ENCODE assay signal across 39 cellular contexts in the genomic region with DNA sequence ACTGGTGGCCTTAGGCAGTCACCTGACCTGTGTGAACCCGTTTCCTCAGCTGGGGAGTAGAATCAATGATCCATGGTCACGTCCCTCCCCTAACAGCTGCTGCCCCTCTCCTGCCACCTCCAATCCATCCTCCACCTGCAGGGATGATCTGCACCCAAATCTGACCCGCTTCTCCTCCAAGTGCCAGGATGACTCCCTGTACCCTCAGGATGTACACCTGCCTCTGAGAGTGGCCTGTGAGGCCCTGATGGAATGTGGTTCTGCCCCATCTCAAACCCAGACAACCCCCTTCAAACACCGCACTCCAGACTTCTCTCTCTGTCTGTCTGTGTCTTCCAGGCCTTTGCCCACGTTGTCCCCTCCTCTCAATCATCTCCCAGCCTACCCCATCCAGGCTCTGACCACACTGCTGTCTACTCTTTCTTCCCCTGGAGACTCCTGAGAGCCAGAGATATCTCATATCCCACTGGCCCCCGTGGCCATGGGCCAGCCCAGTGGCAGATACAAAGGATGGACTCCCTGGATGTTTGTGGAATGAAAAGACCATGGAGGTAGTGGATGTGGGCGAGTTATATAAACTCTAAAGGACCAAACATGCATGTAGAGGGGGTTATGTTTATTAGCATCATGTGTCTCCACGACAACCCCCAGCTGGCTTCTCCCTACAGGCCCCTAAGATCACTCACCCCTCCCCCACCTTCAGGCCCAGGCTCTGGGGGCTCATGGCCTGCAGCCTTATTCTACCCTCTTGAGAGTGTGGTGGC.
A peak's percentile ranks its signal among the peaks of the same experiment; 100 is the strongest.
DNase-seq lines count a peak whose midpoint lies in the region; ATAC-seq, FAIRE-seq and TF ChIP-seq lines count a peak whose summit lies in the region.
"Had no signal": no experiment of that assay in that cellular context is flagged by ENCODE, and none has a peak within 500 bp of the region (broad histone marks: within the 10 kb centered on the region; RNA-seq: fewer than 3 reads in every experiment).

No MANE protein-coding gene starts in this region.

- peak overlapping the region; percentile 91; the same call in 2 of the 3 replicates for H2BK15ac ChIP-seq in IMR-90 (ENCODE audit: low read depth, low read length)

- 0 out of 2 replicates have a peak, but pooled peaks cover 1% of the 10 kb centered on the region for H3K36me3 ChIP-seq in IMR-90 (ENCODE audit: control insufficient read depth, insufficient read depth, low read length)
- peaks cover 0 to 8% of the 10 kb centered on the region in 2 donors for H3K36me3 ChIP-seq in kidney (ENCODE audit: control insufficient read depth in 1 of 2, insufficient read depth in 2 of 2, low read length in 2 of 2)
- peaks cover 19% of the 10 kb centered on the region for H3K36me3 ChIP-seq in osteoblast (ENCODE audit: insufficient read depth, low read length)
- H3K36me3 ChIP-seq: HAP-1, ovary, thyroid gland, vagina had no signal

- peak; percentile 16 for ATAC-seq in IMR-90 (ENCODE audit: low read depth)
- ATAC-seq: activated T-helper 17 cell treated with anti-CD3 and anti-CD28 coated beads, Interleukin-2, amount 50 U/mL, for 72 hours; left ventricle myocardium superior; naive thymus-derived CD4-positive, alpha-beta T cell; Right ventricle myocardium inferior; SK-N-SH treated with all-trans-retinoic acid at 6 μM for 48 hours; T-helper 17 cell had no signal

- H4K8ac ChIP-seq in IMR-90 (ENCODE audit: low read depth in 2 of 2, low read length in 2 of 2): peak overlapping the region; percentile 23 to 88

- DNase-seq in AG04450 (ENCODE audit: low read depth, low spot score) (no peak), IMR-90 (peak; percentile 62), kidney (peak; percentile 29), osteoblast (ENCODE audit: insufficient read length, low spot score, missing footprints) (peak; percentile 62), Ammon's horn (ENCODE audit: low spot score) (no peak), KG1 (lab: John Stamatoyannopoulos, UW) (no peak), HuH-7 (ENCODE audit: low spot score) (no peak)
- no peak for DNase-seq in activated T-cell treated with anti-CD3 and anti-CD28 coated beads, Interleukin-2, amount 50 U/mL, for 24 hours
- DNase-seq: ACHN; activated CD4-positive, alpha-beta memory T cell treated with anti-CD3 and anti-CD28 coated beads, Interleukin-2, amount 10 ng/mL, durations not matched to agents 7 days and 5 days; activated CD4-positive, alpha-beta T cell treated with anti-CD3 and anti-CD28 coated beads for 1 hour; activated CD8-positive, alpha-beta memory T cell treated with anti-CD3 and anti-CD28 coated beads, Interleukin-2, amount 50 U/mL, for 4 hours; activated naive CD8-positive, alpha-beta T cell treated with anti-CD3 and anti-CD28 coated beads for 36 hours; DMS53; effector memory CD4-positive, alpha-beta T cell; glutamatergic neuron; left ventricle myocardium superior; midbrain; MM.1S; naive thymus-derived CD4-positive, alpha-beta T cell; NCI-H1417; NCI-H2081; NCI-H526; NK-92 treated with Interleukin-12 subunit alpha and Interleukin-12 subunit beta, amount 100 ng/mL, for 24 hours; ovary; stomach; T-helper 17 cell; thyroid gland had no signal

- peaks cover 53% of the 10 kb centered on the region for H3K4me1 ChIP-seq in IMR-90 (ENCODE audit: control insufficient read depth, insufficient read depth, low read length)
- H3K4me1 ChIP-seq in kidney (ENCODE audit: control insufficient read depth in 1 of 2, insufficient read depth in 1 of 2, low read depth in 1 of 2, low read length in 2 of 2): peaks cover 2 to 3% of the 10 kb centered on the region in 2 donors
- H3K4me1 ChIP-seq in osteoblast (ENCODE audit: insufficient read depth, low read length): peaks cover 40% of the 10 kb centered on the region
- H3K4me1 ChIP-seq: HAP-1, vagina had no signal

- peak overlapping the region; percentile 29; the same call in 1 of the 2 replicates for H3K56ac ChIP-seq in IMR-90 (ENCODE audit: extremely low read depth, insufficient read depth, low read length)

- H3K9me1 ChIP-seq in IMR-90 (ENCODE audit: insufficient read depth, low read length): peaks cover 53% of the 10 kb centered on the region

- dilution Hi-C loops in IMR-90 (cut with HindIII; ENCODE audit: low sequenced_read_pairs, unreplicated experiment): no loop called here

- CTCF ChIA-PET in AG04450 (lab: Charles Lee): interaction anchor here (1.0 kb wide), 2 partner anchors 14 to 65 kb away, joined by 3 read pairs; no protein-coding TSS in a partner anchor
- CTCF ChIA-PET in IMR-90 (lab: Yijun Ruan, JAX): no interaction called here

- no TSS peak for BruUV-seq in IMR-90 (replicated peaks; lab: Mats Ljungman, UMichigan)

- H3K23ac ChIP-seq in IMR-90 (ENCODE audit: low read depth, low read length): peak overlapping the region; percentile 89

- TF ChIP-seq CTCF in AG04450 (IDR thresholded peaks at IDR 0.05; ENCODE audit: low read depth, low read length) (no peak), IMR-90 (conservative IDR thresholded peaks at IDR 0.05; ENCODE audit: low read depth, low read length) (no peak), kidney (IDR thresholded peaks at IDR 0.05; ENCODE audit: borderline replicate concordance, extremely low read depth, insufficient read depth) (no peak), osteoblast (IDR thresholded peaks at IDR 0.05; ENCODE audit: extremely low read depth, low read depth, low read length) (no peak)

- no peak for TF ChIP-seq POLR2A in IMR-90 (IDR thresholded peaks at IDR 0.05; ENCODE audit: low read depth, low read length)

- H3K27me3 ChIP-seq in AG04450 (ENCODE audit: control insufficient read depth, insufficient read depth, low read length) (no peaks in the 10 kb centered on the region), IMR-90 (ENCODE audit: control insufficient read depth, insufficient read depth, low read length) (no peaks in the 10 kb centered on the region), osteoblast (ENCODE audit: insufficient read depth, low read length) (no peaks in the 10 kb centered on the region)
- H3K27me3 ChIP-seq: ascending aorta, ovary, stomach, thyroid gland, vagina had no signal

- peak overlapping the region; percentile 99 for H3K4ac ChIP-seq in IMR-90 (ENCODE audit: low read depth, low read length)

- H3K4me3 Mint-ChIP-seq in activated T-cell treated with anti-CD3 and anti-CD28 coated beads, Interleukin-2, amount 50 U/mL, for 24 hours: no peak overlapping the region
- H3K4me3 Mint-ChIP-seq: activated CD4-positive, alpha-beta memory T cell treated with anti-CD3 and anti-CD28 coated beads, Interleukin-2, amount 10 ng/mL, durations not matched to agents 7 days and 5 days; activated naive CD8-positive, alpha-beta T cell treated with anti-CD3 and anti-CD28 coated beads for 36 hours; activated T-helper 17 cell treated with anti-CD3 and anti-CD28 coated beads, Interleukin-2, amount 50 U/mL, for 72 hours; naive thymus-derived CD4-positive, alpha-beta T cell; T-helper 17 cell had no signal

- intact Hi-C loops in IMR-90 (cut with micrococcal nuclease): loop anchor here (5.0 kb wide), 2 partner anchors 80 to 165 kb away; no protein-coding TSS in a partner anchor
- intact Hi-C loops in kidney (cut with DNase I): no loop called here

- H3K27me3 Mint-ChIP-seq in activated T-cell treated with anti-CD3 and anti-CD28 coated beads, Interleukin-2, amount 50 U/mL, for 24 hours: no peaks in the 10 kb centered on the region
- H3K27me3 Mint-ChIP-seq: activated naive CD8-positive, alpha-beta T cell treated with anti-CD3 and anti-CD28 coated beads for 36 hours; activated T-helper 17 cell treated with anti-CD3 and anti-CD28 coated beads, Interleukin-2, amount 50 U/mL, for 72 hours had no signal

- H2AFZ ChIP-seq in IMR-90 (replicated peaks; ENCODE audit: low read length, poor library complexity) (peak overlapping the region; percentile 80), osteoblast (ENCODE audit: low read length) (no peak overlapping the region)

- H3K27ac ChIP-seq in AG04450 (ENCODE audit: low read depth, low read length): peak overlapping the region; percentile 31
- H3K27ac ChIP-seq in IMR-90 (ENCODE audit: insufficient read depth, low read length): peak overlapping the region; percentile 49
- no peak overlapping the region for H3K27ac ChIP-seq in kidney (ENCODE audit: low read depth in 2 of 2, low read length in 2 of 2)
- no peak overlapping the region for H3K27ac ChIP-seq in osteoblast (ENCODE audit: low read depth, low read length)
- H3K27ac ChIP-seq: ascending aorta, coronary artery, KMS-11, ovary, skin epidermis, thyroid gland, vagina had no signal

- no peak overlapping the region for H3K4me2 ChIP-seq in IMR-90 (ENCODE audit: low read depth, low read length)
- H3K4me2 ChIP-seq in osteoblast (ENCODE audit: insufficient read depth, low read length): no peak overlapping the region
- H3K4me2 ChIP-seq: KMS-11 had no signal

- H4K20me1 ChIP-seq in IMR-90 (ENCODE audit: insufficient read depth, low read length) (no peaks in the 10 kb centered on the region), osteoblast (ENCODE audit: insufficient read depth, low read length) (no peaks in the 10 kb centered on the region)

- peak overlapping the region; percentile 90 for H3K14ac ChIP-seq in IMR-90 (replicated peaks; ENCODE audit: low read depth, low read length)

- peaks cover 9 to 43% of the 10 kb centered on the region in 2 experiments for H3K79me1 ChIP-seq in IMR-90 (ENCODE audit: low read depth in 1 of 2, low read length in 2 of 2)

- H3K9ac ChIP-seq in IMR-90 (ENCODE audit: low read depth, low read length): no peak overlapping the region
- H3K9ac ChIP-seq in kidney (ENCODE audit: low read length in 2 of 2): peak overlapping the region in 1 of 2 donors; percentile 5
- H3K9ac ChIP-seq: KMS-11 had no signal

- peak overlapping the region; percentile 95 for H2AK5ac ChIP-seq in IMR-90 (ENCODE audit: low read depth, low read length)

- peak overlapping the region; percentile 75 for H2BK5ac ChIP-seq in IMR-90 (ENCODE audit: low read depth, low read length, poor library complexity, severe bottlenecking)

- WGBS in IMR-90 (ENCODE audit: extremely low coverage in 2 of 2, insufficient read length in 1 of 2), 2 experiments: 54% methylated on average over 2 of the region's 8 CpGs; no CpG with 5 or more reads in 1 of the 2 experiments

- no peaks in the 10 kb centered on the region for H3K4me1 Mint-ChIP-seq in activated T-cell treated with anti-CD3 and anti-CD28 coated beads, Interleukin-2, amount 50 U/mL, for 24 hours (ENCODE audit: low read depth)
- H3K4me1 Mint-ChIP-seq: activated CD4-positive, alpha-beta memory T cell treated with anti-CD3 and anti-CD28 coated beads, Interleukin-2, amount 10 ng/mL, durations not matched to agents 7 days and 5 days; activated naive CD8-positive, alpha-beta T cell treated with anti-CD3 and anti-CD28 coated beads for 36 hours; activated T-helper 17 cell treated with anti-CD3 and anti-CD28 coated beads, Interleukin-2, amount 50 U/mL, for 72 hours; naive thymus-derived CD4-positive, alpha-beta T cell had no signal

- H2AK9ac ChIP-seq in IMR-90 (replicated peaks; ENCODE audit: low read depth, low read length, poor library complexity): peak overlapping the region; percentile 35

- TF ChIP-seq RAD21 in IMR-90 (IDR thresholded peaks at IDR 0.05; ENCODE audit: low read length): no peak

- no peak overlapping the region for H3K27ac Mint-ChIP-seq in activated T-cell treated with anti-CD3 and anti-CD28 coated beads, Interleukin-2, amount 50 U/mL, for 24 hours
- H3K27ac Mint-ChIP-seq: activated CD4-positive, alpha-beta memory T cell treated with anti-CD3 and anti-CD28 coated beads, Interleukin-2, amount 10 ng/mL, durations not matched to agents 7 days and 5 days; activated naive CD8-positive, alpha-beta T cell treated with anti-CD3 and anti-CD28 coated beads for 36 hours; activated T-helper 17 cell treated with anti-CD3 and anti-CD28 coated beads, Interleukin-2, amount 50 U/mL, for 72 hours; naive thymus-derived CD4-positive, alpha-beta T cell; T-helper 17 cell had no signal

- H2BK120ac ChIP-seq in IMR-90 (ENCODE audit: low read depth, low read length): peak overlapping the region; percentile 98

- POLR2A ChIA-PET in AG04450 (lab: Yijun Ruan, JAX): interaction anchor here (1.2 kb wide), 1 partner anchor 39 kb away, joined by 8 read pairs; no protein-coding TSS in a partner anchor
- POLR2A ChIA-PET in IMR-90 (lab: Charles Lee; ENCODE audit: unreplicated experiment): no interaction called here

- no peaks in the 10 kb centered on the region for H3K9me3 ChIP-seq in AG04450 (ENCODE audit: control insufficient read depth, insufficient read depth, low read length)
- no peaks in the 10 kb centered on the region for H3K9me3 ChIP-seq in IMR-90 (ENCODE audit: control insufficient read depth, insufficient read depth, low read length)
- H3K9me3 ChIP-seq in kidney (ENCODE audit: control insufficient read depth in 1 of 2, low read length in 2 of 2): no peaks in the 10 kb centered on the region
- H3K9me3 ChIP-seq in osteoblast (ENCODE audit: low read depth, low read length): no peaks in the 10 kb centered on the region
- H3K9me3 ChIP-seq: ascending aorta, HAP-1, ovary, stomach, thyroid gland, vagina had no signal

- H3K79me2 ChIP-seq in osteoblast (ENCODE audit: insufficient read depth, low read length): peaks cover 16% of the 10 kb centered on the region

- H3K36me3 Mint-ChIP-seq in activated T-cell treated with anti-CD3 and anti-CD28 coated beads, Interleukin-2, amount 50 U/mL, for 24 hours (ENCODE audit: low read depth): no peaks in the 10 kb centered on the region
- H3K36me3 Mint-ChIP-seq: activated naive CD8-positive, alpha-beta T cell treated with anti-CD3 and anti-CD28 coated beads for 36 hours; naive thymus-derived CD4-positive, alpha-beta T cell had no signal

- in situ Hi-C loops in IMR-90 (cut with MboI; ENCODE audit: low sequenced_read_pairs): no loop called here

- H2BK20ac ChIP-seq in IMR-90 (ENCODE audit: low read depth, low read length): peak overlapping the region; percentile 96

- H3K9me3 Mint-ChIP-seq in activated T-cell treated with anti-CD3 and anti-CD28 coated beads, Interleukin-2, amount 50 U/mL, for 24 hours: no peaks in the 10 kb centered on the region
- H3K9me3 Mint-ChIP-seq: activated CD4-positive, alpha-beta memory T cell treated with anti-CD3 and anti-CD28 coated beads, Interleukin-2, amount 10 ng/mL, durations not matched to agents 7 days and 5 days; activated naive CD8-positive, alpha-beta T cell treated with anti-CD3 and anti-CD28 coated beads for 36 hours; activated T-helper 17 cell treated with anti-CD3 and anti-CD28 coated beads, Interleukin-2, amount 50 U/mL, for 72 hours had no signal

- H3K4me3 ChIP-seq in AG04450 (ENCODE audit: low read depth, low read length) (no peak overlapping the region), IMR-90 (ENCODE audit: insufficient read depth, low read depth, low read length) (no peak overlapping the region), kidney (ENCODE audit: low read length in 2 of 2) (no peak overlapping the region), osteoblast (ENCODE audit: insufficient read depth, low read length) (no peak overlapping the region)
- H3K4me3 ChIP-seq: ascending aorta, coronary artery, HAP-1, ovary, skin epidermis, stomach, thyroid gland, vagina had no signal

- H4K91ac ChIP-seq in IMR-90 (ENCODE audit: insufficient read depth, low read depth, low read length): peak overlapping the region; percentile 95

- peak overlapping the region; percentile 32 for H3K18ac ChIP-seq in IMR-90 (ENCODE audit: low read depth, low read length)

- no peak for FAIRE-seq in kidney (lab: Jason Lieb, UNC)
- FAIRE-seq: GM12891, islet of Langerhans had no signal

- peak overlapping the region; percentile 69; the same call in 1 of the 2 replicates for H4K5ac ChIP-seq in IMR-90 (ENCODE audit: low read depth, low read length)

Comparison
In these comparisons a context has a peak if more than half of its experiments do, and no peak if none do; other contexts are left out.
1. DNase-seq: peak in IMR-90 (single experiment), kidney (single experiment) and osteoblast (single experiment); none in AG04450 (single experiment), Ammon's horn (single experiment), activated T-cell treated with anti-CD3 and anti-CD28 coated beads, Interleukin-2, amount 50 U/mL, for 24 hours (single experiment), KG1 (single experiment) and HuH-7 (single experiment).
2. H3K27ac ChIP-seq: peak in AG04450 (single experiment) and IMR-90 (single experiment); none in kidney (0 of 2) and osteoblast (single experiment).